In genomic region chr19:45645631-45646344, GRCh38 we compare ENCODE assay signal across 9 cellular contexts. TPM values are rescaled to one million over a fixed set of nuclear protein-coding genes. Genes with fewer than 3 reads are reported as not detected.
A peak's percentile ranks its signal among the peaks of the same experiment; 100 is the strongest.
DNase-seq lines count a peak whose midpoint lies in the region; ATAC-seq and TF ChIP-seq lines count a peak whose summit lies in the region.
"Had no signal": no experiment of that assay in that cellular context is flagged by ENCODE, and none has a peak within 500 bp of the region (broad histone marks: within the 10 kb centered on the region; RNA-seq: fewer than 3 reads in every experiment).

No MANE protein-coding gene starts in this region.

- no peak overlapping the region for H3K9ac ChIP-seq in colonic mucosa (ENCODE audit: low read depth in 2 of 2, low read length in 2 of 2)

- H3K36me3 ChIP-seq in colonic mucosa, result no peaks in the 10 kb centered on the region

- no peaks in the 10 kb centered on the region for H3K9me3 Mint-ChIP-seq in activated CD4-positive, alpha-beta T cell treated with anti-CD3 and anti-CD28 coated beads, Interleukin-2, amount 10 ng/mL, durations not matched to agents 24 days and 14 days

- H3K27me3 Mint-ChIP-seq in activated CD4-positive, alpha-beta T cell treated with anti-CD3 and anti-CD28 coated beads, Interleukin-2, amount 10 ng/mL, durations not matched to agents 24 days and 14 days, result peaks cover 6% of the 10 kb centered on the region

- H3K27ac ChIP-seq in colonic mucosa, result no peak overlapping the region

- H3K27ac Mint-ChIP-seq in activated CD4-positive, alpha-beta T cell treated with anti-CD3 and anti-CD28 coated beads, Interleukin-2, amount 10 ng/mL, durations not matched to agents 24 days and 14 days, result peak overlapping the region; percentile 83

- peak overlapping the region; percentile 89 for H3K4me3 Mint-ChIP-seq in activated CD4-positive, alpha-beta T cell treated with anti-CD3 and anti-CD28 coated beads, Interleukin-2, amount 10 ng/mL, durations not matched to agents 24 days and 14 days

- H3K27me3 ChIP-seq in colonic mucosa, result peaks cover 18% of the 10 kb centered on the region

- TF ChIP-seq CTCF in colonic mucosa (IDR thresholded peaks at IDR 0.05), result no peak

- no peaks in the 10 kb centered on the region for H3K9me3 ChIP-seq in colonic mucosa

- no peak overlapping the region for H3K4me3 ChIP-seq in colonic mucosa

- DNase-seq in DMS114 treated with DMSO at 0.1 percent for 48 hours (lab: John Stamatoyannopoulos, UW; ENCODE audit: unreplicated experiment) (peak; percentile 60), NCI-H345 treated with DMSO at 0.1 percent for 48 hours (lab: John Stamatoyannopoulos, UW; ENCODE audit: unreplicated experiment) (peak; percentile 78), colonic mucosa (peak; percentile 71), left colon (peak; percentile 68 to 69)
- DNase-seq in activated CD4-positive, alpha-beta T cell treated with anti-CD3 and anti-CD28 coated beads, Interleukin-2, amount 10 ng/mL, durations not matched to agents 24 days and 14 days, result peak; percentile 95
- peak; percentile 86 for DNase-seq in stimulated activated CD4-positive, alpha-beta T cell treated with anti-CD3 and anti-CD28 coated beads, Interleukin-1b, Interleukin-23, amount 100 ng/mL, for 48 hours

- peaks cover 5% of the 10 kb centered on the region for H3K36me3 Mint-ChIP-seq in activated CD4-positive, alpha-beta T cell treated with anti-CD3 and anti-CD28 coated beads, Interleukin-2, amount 10 ng/mL, durations not matched to agents 24 days and 14 days (ENCODE audit: low read depth)

- H3K4me1 Mint-ChIP-seq in activated CD4-positive, alpha-beta T cell treated with anti-CD3 and anti-CD28 coated beads, Interleukin-2, amount 10 ng/mL, durations not matched to agents 24 days and 14 days, result peaks cover 31% of the 10 kb centered on the region

- intact Hi-C loops in activated CD4-positive, alpha-beta T cell treated with anti-CD3 and anti-CD28 coated beads, Interleukin-2, amount 10 ng/mL, durations not matched to agents 24 days and 14 days (cut with micrococcal nuclease), result loop anchor here (1.0 kb wide), 1 partner anchor 47 kb away; the partner anchor contains the start of gene QPCTL
- intact Hi-C loops in colonic mucosa (cut with DNase I) (loop anchor here (10.0 kb wide), 1 partner anchor 121 kb away; no protein-coding TSS in a partner anchor), left colon (cut with DNase I, micrococcal nuclease) (loop anchor here in 1 of 2 donors (10.0 kb wide), 1 partner anchor 51 kb away; no protein-coding TSS in a partner anchor)

- peaks cover 7% of the 10 kb centered on the region for H3K4me1 ChIP-seq in colonic mucosa

- peak; percentile 34 for ATAC-seq in HG02610 (IDR thresholded peaks at IDR 0.05; ENCODE audit: unreplicated experiment)
- no peak for ATAC-seq in left colon
- ATAC-seq in GM18858 (IDR thresholded peaks at IDR 0.05; ENCODE audit: unreplicated experiment), result no peak

RNA-seq across cellular contexts. Expression of gene EML2, which starts 6.6 kb away (rescaled TPM):
- 157 and 180 TPM in 2 replicates for total RNA-seq in activated CD4-positive, alpha-beta T cell treated with anti-CD3 and anti-CD28 coated beads, Interleukin-2, amount 10 ng/mL, durations not matched to agents 24 days and 14 days
- total RNA-seq in colonic mucosa, result 100 to 1,000 TPM in 1 of 2 donors, 10 to 100 TPM in 1; 96.2 to 106 TPM
- 100 to 1,000 TPM; 105 TPM for total RNA-seq in left colon

RNA-seq across cellular contexts. Expression of gene GIPR, which starts 22.2 kb away (rescaled TPM):
- 4.2 and 5.8 TPM in 2 replicates for total RNA-seq in activated CD4-positive, alpha-beta T cell treated with anti-CD3 and anti-CD28 coated beads, Interleukin-2, amount 10 ng/mL, durations not matched to agents 24 days and 14 days
- total RNA-seq in colonic mucosa (1 to 10 TPM; 8.3 to 9.5 TPM), left colon (10 to 100 TPM; 21.2 to 22.6 TPM)

RNA-seq across cellular contexts. Expression of gene GPR4, which starts 43.8 kb away (rescaled TPM):
- not detected in 2 replicates for total RNA-seq in activated CD4-positive, alpha-beta T cell treated with anti-CD3 and anti-CD28 coated beads, Interleukin-2, amount 10 ng/mL, durations not matched to agents 24 days and 14 days
- 1 to 10 TPM in 1 of 2 donors, under 1 TPM in 1; 0.52 to 2.0 TPM for total RNA-seq in colonic mucosa
- 1 to 10 TPM in 1 of 2 donors, under 1 TPM in 1; 0.59 to 1.5 TPM for total RNA-seq in left colon
- total RNA-seq: activated CD8-positive, alpha-beta memory T cell treated with anti-CD3 and anti-CD28 coated beads for 36 hours had no signal

RNA-seq across cellular contexts. Expression of gene SNRPD2, which starts 46.0 kb away (rescaled TPM):
- total RNA-seq in activated CD4-positive, alpha-beta T cell treated with anti-CD3 and anti-CD28 coated beads, Interleukin-2, amount 10 ng/mL, durations not matched to agents 24 days and 14 days, result 810 and 849 TPM in 2 replicates
- 100 to 1,000 TPM; 269 to 484 TPM for total RNA-seq in colonic mucosa
- 100 to 1,000 TPM; 205 to 223 TPM for total RNA-seq in left colon

RNA-seq across cellular contexts. Expression of gene QPCTL, which starts 46.7 kb away (rescaled TPM):
- total RNA-seq in activated CD4-positive, alpha-beta T cell treated with anti-CD3 and anti-CD28 coated beads, Interleukin-2, amount 10 ng/mL, durations not matched to agents 24 days and 14 days, result 16.7 and 20.9 TPM in 2 replicates
- total RNA-seq in colonic mucosa, result 10 to 100 TPM; 10.7 to 11.2 TPM
- total RNA-seq in left colon, result 10 to 100 TPM in 1 of 2 donors, 1 to 10 TPM in 1; 10.0 to 10.3 TPM
